Comparison of ENCODE assay signal across 8 cellular contexts in genomic region chr7:123557631-123558505, GRCh38. TPM values are rescaled to one million over a fixed set of nuclear protein-coding genes. Genes with fewer than 3 reads are reported as not detected.
DNase-seq lines count a peak whose midpoint lies in the region; ATAC-seq and TF ChIP-seq lines count a peak whose summit lies in the region.

NDUFA5 (minus strand) TSS chr7:123557818; CDS start chr7:123557795, 23 bp downstream.

- in situ Hi-C loops in mammary epithelial cell (cut with MboI; ENCODE audit: low sequenced_read_pairs in 2 of 2), result no loop called here

- intact Hi-C loops in mammary epithelial cell (cut with micrococcal nuclease), result loop anchor here (5.0 kb wide), 1 partner anchor 439 kb away; no protein-coding TSS in a partner anchor

- H3K27ac ChIP-seq in WERI-Rb-1 (peak within 1 kb of the TSS; percentile 87), mammary epithelial cell (ENCODE audit: insufficient read depth, low read depth, low read length) (peak within 1 kb of the TSS; percentile 95), iPS-20b (ENCODE audit: low read length) (peak within 1 kb of the TSS; percentile 50), skin epidermis (peak within 1 kb of the TSS; percentile 61 to 94 (median 83))

- H3K79me2 ChIP-seq in mammary epithelial cell (ENCODE audit: insufficient read depth, low read length), result peaks cover 30% of the 10 kb centered on the region

- H3K4me1 ChIP-seq in mammary epithelial cell (ENCODE audit: insufficient read depth, low read length) (peaks cover 4% of the 10 kb centered on the region), iPS-20b (ENCODE audit: insufficient read depth, low read length) (peaks cover 6% of the 10 kb centered on the region; the same call in 1 of the 2 replicates)

- 1% methylated on average over 28 of the region's 34 CpGs for whole genome bisulfite sequencing in mammary epithelial cell (ENCODE audit: low coverage, missing lambda C conversion rate)

- dilution Hi-C loops in mammary epithelial cell (cut with HindIII; ENCODE audit: low sequenced_read_pairs), result no loop called here

- peak within 1 kb of the TSS; percentile 89 for H3K4me3 ChIP-seq in WERI-Rb-1 (ENCODE audit: low read depth, low read length)
- H3K4me3 ChIP-seq in mammary epithelial cell (replicated peaks in 1 of 3; ENCODE audit: insufficient read depth in 1 of 3, low read depth in 2 of 3, low read length in 3 of 3), result peak within 1 kb of the TSS; percentile 61 to 99 (median 92)
- peak within 1 kb of the TSS; percentile 94 for H3K4me3 ChIP-seq in iPS-20b (ENCODE audit: low read length)
- peak within 1 kb of the TSS; percentile 66 to 94 (median 77) for H3K4me3 ChIP-seq in skin epidermis

- CTCF ChIA-PET in mammary epithelial cell (lab: Charles Lee; ENCODE audit: low non-redundant PET), result interaction anchor here (0.5 kb wide), 1 partner anchor 21 kb away, joined by 7 read pairs; no protein-coding TSS in a partner anchor

- H4K20me1 ChIP-seq in mammary epithelial cell (ENCODE audit: insufficient read depth, low read length), result no peaks in the 10 kb centered on the region

- BruUV-seq in mammary epithelial cell (replicated peaks; lab: Mats Ljungman, UMichigan), result TSS peak; percentile 35

- DNase-seq in AG08395 (ENCODE audit: low spot score) (peak; percentile 98), NCI-H2227 (lab: John Stamatoyannopoulos, UW; ENCODE audit: unreplicated experiment) (peak; percentile 100), WERI-Rb-1 (peak; percentile 98), mammary epithelial cell (peak; percentile 98)

- peaks cover 33% of the 10 kb centered on the region for H3K36me3 ChIP-seq in WERI-Rb-1
- H3K36me3 ChIP-seq in mammary epithelial cell (ENCODE audit: insufficient read depth, low read length), result peaks cover 2% of the 10 kb centered on the region
- H3K36me3 ChIP-seq in iPS-20b (ENCODE audit: insufficient read depth, low read depth, low read length), result peaks cover 21% of the 10 kb centered on the region

- peak within 1 kb of the TSS; percentile 100 for H2AFZ ChIP-seq in mammary epithelial cell (ENCODE audit: low read depth, low read length)

- peak; percentile 98 for ATAC-seq in GM18909 (IDR thresholded peaks at IDR 0.05; ENCODE audit: poor library complexity, unreplicated experiment)
- ATAC-seq in HG03159 (IDR thresholded peaks at IDR 0.05; ENCODE audit: unreplicated experiment), result peak; percentile 97

- H3K9me3 ChIP-seq in WERI-Rb-1 (ENCODE audit: severe bottlenecking) (no peaks in the 10 kb centered on the region), mammary epithelial cell (replicated peaks; ENCODE audit: insufficient read depth, low read length) (no peaks in the 10 kb centered on the region), iPS-20b (ENCODE audit: insufficient read depth, low read depth, low read length) (no peaks in the 10 kb centered on the region)

- peak within 1 kb of the TSS; percentile 98 for H3K9ac ChIP-seq in mammary epithelial cell (ENCODE audit: insufficient read depth, low read length)
- peak within 1 kb of the TSS; percentile 93 for H3K9ac ChIP-seq in iPS-20b (ENCODE audit: low read depth, low read length)

- TF ChIP-seq CTCF in WERI-Rb-1 (IDR thresholded peaks at IDR 0.05; ENCODE audit: low read depth, low read length) (no peak), mammary epithelial cell (conservative IDR thresholded peaks at IDR 0.05 in 1 of 2, IDR thresholded peaks at IDR 0.05 in 1 of 2; ENCODE audit: extremely low read depth in 1 of 2, insufficient read depth in 1 of 2, low read depth in 1 of 2, low read length in 2 of 2) (no peak)

- H3K27me3 ChIP-seq in WERI-Rb-1 (ENCODE audit: insufficient read depth, low read depth, severe bottlenecking), result no peaks in the 10 kb centered on the region
- H3K27me3 ChIP-seq in mammary epithelial cell (ENCODE audit: insufficient read depth, low read length), result no peaks in the 10 kb centered on the region
- no peaks in the 10 kb centered on the region for H3K27me3 ChIP-seq in iPS-20b (ENCODE audit: insufficient read depth, low read length)

- H3K4me2 ChIP-seq in mammary epithelial cell (ENCODE audit: insufficient read depth, low read depth, low read length), result peak within 1 kb of the TSS; percentile 75

RNA-seq across cellular contexts. Expression of gene NDUFA5, which starts in this region (rescaled TPM):
- total RNA-seq in mammary epithelial cell, result 10 to 100 TPM; 29.5 to 57.4 TPM
- 9.7 TPM for polyA plus RNA-seq in mammary epithelial cell
- 16.4 TPM for polyA minus RNA-seq in mammary epithelial cell

Comparison
In these comparisons a context has a peak if more than half of its experiments do, and no peak if none do; other contexts are left out.
1. Peak in every context shown above with its lines: DNase-seq, ATAC-seq, H3K4me3 ChIP-seq and H3K27ac ChIP-seq.